ENCODE assay signal across 9 cellular contexts in the genomic region with DNA sequence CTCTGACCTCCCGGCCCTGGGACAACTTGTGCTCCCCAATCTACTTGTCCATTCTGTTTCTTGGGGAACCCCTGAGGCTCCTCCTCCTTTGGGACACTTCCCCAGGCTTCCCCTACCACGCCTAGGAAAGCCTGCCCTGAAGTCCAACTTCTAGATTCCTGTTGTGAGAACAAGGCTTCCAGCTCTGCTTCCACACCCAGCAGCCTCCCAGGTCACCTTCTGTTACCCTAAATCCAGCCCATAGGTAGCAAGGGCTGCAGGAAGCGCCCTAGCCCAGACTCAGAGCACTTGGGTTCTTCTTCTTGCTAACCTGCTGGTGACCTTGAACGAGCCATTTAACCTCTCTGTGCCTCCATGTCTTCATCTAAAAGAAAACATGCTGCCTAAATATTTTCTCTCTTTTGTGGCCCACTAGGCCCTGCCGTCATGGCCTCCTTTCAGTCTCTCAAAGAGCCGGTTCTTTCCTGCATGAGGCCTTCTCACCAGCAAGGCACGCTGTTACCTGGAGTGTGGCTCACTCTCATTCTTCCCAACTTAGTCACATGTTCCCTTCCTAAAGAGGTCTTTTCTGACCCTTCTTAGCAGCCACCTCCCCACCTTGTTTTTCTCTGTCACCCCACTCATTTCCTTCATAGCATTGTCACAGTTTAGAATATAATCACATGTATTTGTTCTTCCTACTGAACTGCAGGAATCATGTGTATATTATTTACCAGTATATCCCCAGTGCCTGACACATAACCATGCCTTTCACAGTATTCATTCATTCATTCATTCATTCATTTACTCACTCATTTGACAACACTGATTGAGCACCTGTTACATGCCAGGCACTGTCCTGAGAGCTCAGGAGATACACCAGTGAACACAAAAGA. TPM values are rescaled to one million over a fixed set of nuclear protein-coding genes. Genes with fewer than 3 reads are reported as not detected.
DNase-seq lines count a peak whose midpoint lies in the region; ATAC-seq and TF ChIP-seq lines count a peak whose summit lies in the region.
"Had no signal": no experiment of that assay in that cellular context is flagged by ENCODE, and none has a peak within 500 bp of the region (broad histone marks: within the 10 kb centered on the region; RNA-seq: fewer than 3 reads in every experiment).

No MANE protein-coding gene starts in this region.

- DNase-seq in GM12864 (ENCODE audit: low read depth), result no peak
- no peak for DNase-seq in T-helper 2 cell treated with Interferon-gamma antibody and Interleukin-4, amounts not matched to agents 5 μg/mL and 100 μg/mL, for 36 hours (ENCODE audit: low spot score)
- DNase-seq in fibroblast of mammary gland (ENCODE audit: low read depth), result no peak
- DNase-seq in sigmoid colon, result no peak
- no peak for DNase-seq in NCI-H510A (lab: John Stamatoyannopoulos, UW)
- DNase-seq in NCI-H446 (lab: John Stamatoyannopoulos, UW), result no peak
- no peak for DNase-seq in mesenteric fat pad (ENCODE audit: low spot score)

- no peak for ATAC-seq in HG03175 (IDR thresholded peaks at IDR 0.05; ENCODE audit: unreplicated experiment)

- H3K27me3 Mint-ChIP-seq in T-helper 2 cell treated with Interferon-gamma antibody and Interleukin-4, amounts not matched to agents 5 μg/mL and 100 μg/mL, for 36 hours (ENCODE audit: low read depth), result peaks cover 3% of the 10 kb centered on the region

- TF ChIP-seq POLR2A in sigmoid colon (IDR thresholded peaks at IDR 0.05), result no peak

- H3K4me1 ChIP-seq in sigmoid colon, result peaks cover 0 to 53% (median 40%) of the 10 kb centered on the region in 4 donors

- H3K4me3 Mint-ChIP-seq in T-helper 2 cell treated with Interferon-gamma antibody and Interleukin-4, amounts not matched to agents 5 μg/mL and 100 μg/mL, for 36 hours, result peak overlapping the region; percentile 81

- H3K36me3 ChIP-seq in sigmoid colon, result peaks cover 0 to 14% (median 9%) of the 10 kb centered on the region in 4 donors

- H3K9me3 Mint-ChIP-seq in T-helper 2 cell treated with Interferon-gamma antibody and Interleukin-4, amounts not matched to agents 5 μg/mL and 100 μg/mL, for 36 hours, result no peaks in the 10 kb centered on the region

- H3K27me3 ChIP-seq in sigmoid colon, result no peaks in the 10 kb centered on the region

- H3K4me3 ChIP-seq in GM12864 (ENCODE audit: low read depth, low read length) (peak overlapping the region; percentile 82), fibroblast of mammary gland (ENCODE audit: control insufficient read depth, low read depth, low read length) (peak overlapping the region; percentile 92), sigmoid colon (peak overlapping the region; percentile 59 to 86 (median 73))

- peaks cover 43% of the 10 kb centered on the region for H3K36me3 Mint-ChIP-seq in T-helper 2 cell treated with Interferon-gamma antibody and Interleukin-4, amounts not matched to agents 5 μg/mL and 100 μg/mL, for 36 hours (ENCODE audit: low read depth)

- intact Hi-C loops in sigmoid colon (cut with DNase I), result loop anchor here (2.0 kb wide), 1 partner anchor 133 kb away; no protein-coding TSS in a partner anchor

- peaks cover 55% of the 10 kb centered on the region for H3K4me1 Mint-ChIP-seq in T-helper 2 cell treated with Interferon-gamma antibody and Interleukin-4, amounts not matched to agents 5 μg/mL and 100 μg/mL, for 36 hours (ENCODE audit: low read depth)

- peak overlapping the region; percentile 92 for H3K27ac Mint-ChIP-seq in T-helper 2 cell treated with Interferon-gamma antibody and Interleukin-4, amounts not matched to agents 5 μg/mL and 100 μg/mL, for 36 hours

- WGBS in sigmoid colon, 2 donors, result 21 to 57% methylated on average over 7 of the region's 7 CpGs

- TF ChIP-seq EP300 in sigmoid colon (IDR thresholded peaks at IDR 0.05), result no peak

- no peaks in the 10 kb centered on the region for H3K9me3 ChIP-seq in sigmoid colon

- peak overlapping the region; percentile 91 to 95 (median 92) for H3K27ac ChIP-seq in sigmoid colon

- TF ChIP-seq CTCF in GM12864 (IDR thresholded peaks at IDR 0.05; ENCODE audit: low read depth, low read length, missing control alignments), result no peak
- TF ChIP-seq CTCF in fibroblast of mammary gland (conservative IDR thresholded peaks at IDR 0.05; ENCODE audit: control insufficient read depth, insufficient read depth, low read depth, low read length), result no peak
- no peak for TF ChIP-seq CTCF in sigmoid colon (IDR thresholded peaks at IDR 0.05)

RNA-seq across cellular contexts. Expression of a gene that starts 1.4 kb away (rescaled TPM):
- total RNA-seq in sigmoid colon (100 to 1,000 TPM in 1 of 4 donors, 10 to 100 TPM in 3; 67.3 to 154 (median 73.6) TPM), mesenteric fat pad (190 TPM)
- 100 to 1,000 TPM; 135 to 266 (median 158) TPM for polyA plus RNA-seq in sigmoid colon

RNA-seq across cellular contexts. Expression of a gene that starts 48.3 kb away (rescaled TPM):
- total RNA-seq in sigmoid colon (1 to 10 TPM in 1 of 4 donors, not detected in 3; 1.1 TPM), mesenteric fat pad (not detected)
- 10 to 100 TPM; 21.6 to 67.6 (median 63.8) TPM for polyA plus RNA-seq in sigmoid colon
- total RNA-seq: NCI-H460 had no signal
